ENCODE assay signal across 16 cellular contexts in genomic region chr1:22626219-22626902, GRCh38. TPM values are rescaled to one million over a fixed set of nuclear protein-coding genes. Genes with fewer than 3 reads are reported as not detected.
DNase-seq lines count a peak whose midpoint lies in the region; ATAC-seq and TF ChIP-seq lines count a peak whose summit lies in the region.
"Had no signal": no experiment of that assay in that cellular context is flagged by ENCODE, and none has a peak within 500 bp of the region (broad histone marks: within the 10 kb centered on the region; RNA-seq: fewer than 3 reads in every experiment).

No MANE protein-coding gene starts in this region.

- TF ChIP-seq RAD21 in Ishikawa (IDR thresholded peaks at IDR 0.05; ENCODE audit: low read depth), result no peak

- no peak for ATAC-seq in right cardiac atrium
- ATAC-seq in GM19455 (IDR thresholded peaks at IDR 0.05; ENCODE audit: unreplicated experiment), result no peak

- H3K4me3 ChIP-seq in WERI-Rb-1 (ENCODE audit: low read depth, low read length) (peak overlapping the region; percentile 11; the same call in 1 of the 2 replicates), iPS-20b (ENCODE audit: low read length) (0 out of 2 replicates have a peak overlapping the region, but pooled peaks have one; percentile 10), right cardiac atrium (ENCODE audit: low read length) (no peak overlapping the region)

- H3K9me3 ChIP-seq in WERI-Rb-1 (ENCODE audit: severe bottlenecking), result no peaks in the 10 kb centered on the region
- H3K9me3 ChIP-seq in iPS-20b (ENCODE audit: insufficient read depth, low read depth, low read length), result no peaks in the 10 kb centered on the region
- H3K9me3 ChIP-seq in right cardiac atrium (ENCODE audit: control insufficient read depth, low read length), result no peaks in the 10 kb centered on the region

- no peak overlapping the region for H3K9ac ChIP-seq in iPS-20b (ENCODE audit: low read depth, low read length)

- no peaks in the 10 kb centered on the region for H3K36me3 Mint-ChIP-seq in immature natural killer cell

- H3K36me3 ChIP-seq in WERI-Rb-1 (no peaks in the 10 kb centered on the region), iPS-20b (ENCODE audit: insufficient read depth, low read depth, low read length) (no peaks in the 10 kb centered on the region)

- intact Hi-C loops in right cardiac atrium (cut with DNase I) (loop anchor here in 1 of 4 donors (10.0 kb wide), 1 partner anchor 82 kb away; no protein-coding TSS in a partner anchor), posterior vena cava (cut with DNase I) (no loop called here)

- no peak for TF ChIP-seq CTCF in WERI-Rb-1 (IDR thresholded peaks at IDR 0.05; ENCODE audit: low read depth, low read length)

- no peak for TF ChIP-seq EP300 in Ishikawa (IDR thresholded peaks at IDR 0.05; ENCODE audit: borderline replicate concordance)

- H3K4me1 ChIP-seq in iPS-20b (ENCODE audit: insufficient read depth, low read length) (peaks cover 22% of the 10 kb centered on the region), right cardiac atrium (ENCODE audit: control insufficient read depth, insufficient read depth, low read length) (no peaks in the 10 kb centered on the region)

- peak; percentile 77 for DNase-seq in D341Med (ENCODE audit: low spot score)
- DNase-seq in WERI-Rb-1, result no peak
- DNase-seq in right cardiac atrium, result no peak
- DNase-seq in immature natural killer cell, result no peak
- DNase-seq in posterior vena cava (ENCODE audit: low spot score), result no peak
- DNase-seq: AML-193, Calu3, DMS79 treated with DMSO at 0.1 percent for 48 hours, GDM1, NCI-H1436, NCI-H2029 treated with DMSO at 0.1 percent for 48 hours had no signal

- H3K4me3 Mint-ChIP-seq in immature natural killer cell, result no peak overlapping the region

- no peaks in the 10 kb centered on the region for H3K4me1 Mint-ChIP-seq in immature natural killer cell

- WGBS in right cardiac atrium, result 19% methylated on average over 19 of the region's 19 CpGs

- no peaks in the 10 kb centered on the region for H3K27me3 ChIP-seq in WERI-Rb-1 (ENCODE audit: insufficient read depth, low read depth, severe bottlenecking)
- H3K27me3 ChIP-seq in iPS-20b (ENCODE audit: insufficient read depth, low read length), result peaks cover 8% of the 10 kb centered on the region
- no peaks in the 10 kb centered on the region for H3K27me3 ChIP-seq in right cardiac atrium (ENCODE audit: control insufficient read depth, insufficient read depth)

- H3K27ac ChIP-seq in WERI-Rb-1, result peak overlapping the region; percentile 36; the same call in 1 of the 2 replicates
- no peak overlapping the region for H3K27ac ChIP-seq in iPS-20b (ENCODE audit: low read length)
- no peak overlapping the region for H3K27ac ChIP-seq in right cardiac atrium (ENCODE audit: low read length)

- no peak overlapping the region for H3K27ac Mint-ChIP-seq in immature natural killer cell

- peaks cover 4 to 25% (median 11%) of the 10 kb centered on the region in 3 donors for H3K27me3 Mint-ChIP-seq in immature natural killer cell (ENCODE audit: low read depth in 3 of 3)

- H3K9me3 Mint-ChIP-seq in immature natural killer cell, result peaks cover 0 to 2% (median 0%) of the 10 kb centered on the region in 6 donors

TF ChIP-seq in Ishikawa, 13 proteins besides CTCF, POLR2A, EP300 and RAD21:
- TF ChIP-seq, protein P1, sequence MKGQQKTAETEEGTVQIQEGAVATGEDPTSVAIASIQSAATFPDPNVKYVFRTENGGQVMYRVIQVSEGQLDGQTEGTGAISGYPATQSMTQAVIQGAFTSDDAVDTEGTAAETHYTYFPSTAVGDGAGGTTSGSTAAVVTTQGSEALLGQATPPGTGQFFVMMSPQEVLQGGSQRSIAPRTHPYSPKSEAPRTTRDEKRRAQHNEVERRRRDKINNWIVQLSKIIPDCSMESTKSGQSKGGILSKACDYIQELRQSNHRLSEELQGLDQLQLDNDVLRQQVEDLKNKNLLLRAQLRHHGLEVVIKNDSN (IDR thresholded peaks at IDR 0.05), result peak; percentile 54
- TF ChIP-seq, protein P2, sequence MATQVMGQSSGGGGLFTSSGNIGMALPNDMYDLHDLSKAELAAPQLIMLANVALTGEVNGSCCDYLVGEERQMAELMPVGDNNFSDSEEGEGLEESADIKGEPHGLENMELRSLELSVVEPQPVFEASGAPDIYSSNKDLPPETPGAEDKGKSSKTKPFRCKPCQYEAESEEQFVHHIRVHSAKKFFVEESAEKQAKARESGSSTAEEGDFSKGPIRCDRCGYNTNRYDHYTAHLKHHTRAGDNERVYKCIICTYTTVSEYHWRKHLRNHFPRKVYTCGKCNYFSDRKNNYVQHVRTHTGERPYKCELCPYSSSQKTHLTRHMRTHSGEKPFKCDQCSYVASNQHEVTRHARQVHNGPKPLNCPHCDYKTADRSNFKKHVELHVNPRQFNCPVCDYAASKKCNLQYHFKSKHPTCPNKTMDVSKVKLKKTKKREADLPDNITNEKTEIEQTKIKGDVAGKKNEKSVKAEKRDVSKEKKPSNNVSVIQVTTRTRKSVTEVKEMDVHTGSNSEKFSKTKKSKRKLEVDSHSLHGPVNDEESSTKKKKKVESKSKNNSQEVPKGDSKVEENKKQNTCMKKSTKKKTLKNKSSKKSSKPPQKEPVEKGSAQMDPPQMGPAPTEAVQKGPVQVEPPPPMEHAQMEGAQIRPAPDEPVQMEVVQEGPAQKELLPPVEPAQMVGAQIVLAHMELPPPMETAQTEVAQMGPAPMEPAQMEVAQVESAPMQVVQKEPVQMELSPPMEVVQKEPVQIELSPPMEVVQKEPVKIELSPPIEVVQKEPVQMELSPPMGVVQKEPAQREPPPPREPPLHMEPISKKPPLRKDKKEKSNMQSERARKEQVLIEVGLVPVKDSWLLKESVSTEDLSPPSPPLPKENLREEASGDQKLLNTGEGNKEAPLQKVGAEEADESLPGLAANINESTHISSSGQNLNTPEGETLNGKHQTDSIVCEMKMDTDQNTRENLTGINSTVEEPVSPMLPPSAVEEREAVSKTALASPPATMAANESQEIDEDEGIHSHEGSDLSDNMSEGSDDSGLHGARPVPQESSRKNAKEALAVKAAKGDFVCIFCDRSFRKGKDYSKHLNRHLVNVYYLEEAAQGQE (IDR thresholded peaks at IDR 0.05; ENCODE audit: low read depth), result no peak
TF ChIP-seq in Ishikawa: peak in this region for 1.

RNA-seq across cellular contexts. Expression of gene C1QA, which starts 10.1 kb away (rescaled TPM):
- total RNA-seq in right cardiac atrium, result 100 to 1,000 TPM in 3 of 4 donors, 10 to 100 TPM in 1; 80.5 to 156 (median 127) TPM
- 51.4 TPM for polyA plus RNA-seq in right cardiac atrium
- not detected for polyA plus RNA-seq in immature natural killer cell
- 100 to 1,000 TPM in 1 of 2 donors, 10 to 100 TPM in 1; 72.6 to 301 TPM for total RNA-seq in posterior vena cava
- total RNA-seq: Calu3, HepG2, SK-MEL-5 had no signal
- polyA plus RNA-seq: HepG2 had no signal

RNA-seq across cellular contexts. Expression of gene C1QC, which starts 17.1 kb away (rescaled TPM):
- 100 to 1,000 TPM in 3 of 4 donors, 10 to 100 TPM in 1; 96.3 to 196 (median 125) TPM for total RNA-seq in right cardiac atrium
- 32.7 TPM for polyA plus RNA-seq in right cardiac atrium
- not detected for polyA plus RNA-seq in immature natural killer cell
- total RNA-seq in posterior vena cava, result 100 to 1,000 TPM; 124 to 414 TPM
- total RNA-seq: Calu3, HepG2, SK-MEL-5 had no signal
- polyA plus RNA-seq: HepG2 had no signal

RNA-seq across cellular contexts. Expression of gene C1QB, which starts 26.7 kb away (rescaled TPM):
- total RNA-seq in right cardiac atrium, result 100 to 1,000 TPM; 129 to 244 (median 166) TPM
- 53.5 TPM for polyA plus RNA-seq in right cardiac atrium
- not detected for polyA plus RNA-seq in immature natural killer cell
- 100 to 1,000 TPM; 125 to 441 TPM for total RNA-seq in posterior vena cava
- total RNA-seq: Calu3, HepG2, SK-MEL-5 had no signal
- polyA plus RNA-seq: HepG2 had no signal
